ENCODE assay signal across 8 cellular contexts in genomic region chr17:64491034-64491860, GRCh38. TPM values are rescaled to one million over a fixed set of nuclear protein-coding genes. Genes with fewer than 3 reads are reported as not detected.
DNase-seq lines count a peak whose midpoint lies in the region; ATAC-seq and TF ChIP-seq lines count a peak whose summit lies in the region.

No MANE protein-coding gene starts in this region.

- no peaks in the 10 kb centered on the region for H3K9me3 ChIP-seq in heart right ventricle

- H3K36me3 Mint-ChIP-seq in activated T-cell treated with anti-CD3 and anti-CD28 coated beads, Interleukin-2, amount 50 U/mL, for 24 hours (ENCODE audit: low read depth), result peaks cover 87% of the 10 kb centered on the region

- H3K27ac ChIP-seq in heart right ventricle, result no peak overlapping the region

- H3K27me3 Mint-ChIP-seq in activated T-cell treated with anti-CD3 and anti-CD28 coated beads, Interleukin-2, amount 50 U/mL, for 24 hours, result no peaks in the 10 kb centered on the region

- TF ChIP-seq CTCF in heart right ventricle (IDR thresholded peaks at IDR 0.05), result peak in 8 of 9 donors; percentile 17 to 75 (median 53)

- H3K36me3 ChIP-seq in heart right ventricle, result peaks cover 0 to 75% (median 16%) of the 10 kb centered on the region in 9 donors

- intact Hi-C loops in heart right ventricle (cut with DNase I), result loop anchor here in 9 of 10 donors (2.0 to 10.0 kb wide), 8 partner anchors 69 to 186 kb away; no protein-coding TSS in a partner anchor

- H3K4me1 ChIP-seq in heart right ventricle, result peaks cover 0 to 29% (median 25%) of the 10 kb centered on the region in 9 donors

- H3K9me3 Mint-ChIP-seq in activated T-cell treated with anti-CD3 and anti-CD28 coated beads, Interleukin-2, amount 50 U/mL, for 24 hours, result no peaks in the 10 kb centered on the region

- no peak overlapping the region for H3K4me3 Mint-ChIP-seq in activated T-cell treated with anti-CD3 and anti-CD28 coated beads, Interleukin-2, amount 50 U/mL, for 24 hours

- DNase-seq in EL (peak; percentile 34), NCI-H226 (peak; percentile 17), heart right ventricle (peak in 1 of 2 donors; percentile 32), NCI-H2171 treated with DMSO at 0.1 percent for 48 hours (lab: John Stamatoyannopoulos, UW) (no peak)
- no peak for DNase-seq in activated T-cell treated with anti-CD3 and anti-CD28 coated beads, Interleukin-2, amount 50 U/mL, for 24 hours
- DNase-seq in stimulated activated CD8-positive, alpha-beta memory T cell treated with anti-CD3 and anti-CD28 coated beads, Interleukin-4, amount 100 ng/mL, for 48 hours, result peak; percentile 72

- H3K27ac Mint-ChIP-seq in activated T-cell treated with anti-CD3 and anti-CD28 coated beads, Interleukin-2, amount 50 U/mL, for 24 hours, result peak overlapping the region; percentile 24

- peaks cover 35% of the 10 kb centered on the region for H3K4me1 Mint-ChIP-seq in activated T-cell treated with anti-CD3 and anti-CD28 coated beads, Interleukin-2, amount 50 U/mL, for 24 hours (ENCODE audit: low read depth)

- ATAC-seq in heart right ventricle (peak in 3 of 8 donors; percentile 54 to 58 (median 55)), GM19023 (IDR thresholded peaks at IDR 0.05; ENCODE audit: unreplicated experiment) (no peak), HG03565 (IDR thresholded peaks at IDR 0.05; ENCODE audit: unreplicated experiment) (no peak)

- no peaks in the 10 kb centered on the region for H3K27me3 ChIP-seq in heart right ventricle

- no peak overlapping the region for H3K4me3 ChIP-seq in heart right ventricle

- WGBS in heart right ventricle, 2 donors, result 92 to 95% methylated on average over 13 of the region's 13 CpGs

RNA-seq across cellular contexts. Expression of gene POLG2, which starts 5.6 kb away (rescaled TPM):
- 10 to 100 TPM in 3 of 10 donors, 1 to 10 TPM in 7; 5.1 to 11.1 (median 6.5) TPM for total RNA-seq in heart right ventricle
- polyA plus RNA-seq in heart right ventricle, result 1 to 10 TPM; 4.8 to 7.2 TPM

RNA-seq across cellular contexts. Expression of gene DDX5, which starts 14.8 kb away (rescaled TPM):
- total RNA-seq in heart right ventricle, result 100 to 1,000 TPM; 301 to 474 (median 349) TPM
- polyA plus RNA-seq in heart right ventricle, result 100 to 1,000 TPM; 215 to 456 TPM

RNA-seq across cellular contexts. Expression of gene CEP95, which starts 15.5 kb away (rescaled TPM):
- total RNA-seq in heart right ventricle, result 10 to 100 TPM in 9 of 10 donors, 1 to 10 TPM in 1; 8.6 to 19.7 (median 14.6) TPM
- 10 to 100 TPM; 11.7 to 62.4 TPM for polyA plus RNA-seq in heart right ventricle

RNA-seq across cellular contexts. Expression of gene MILR1, which starts 42.3 kb away (rescaled TPM):
- 10 to 100 TPM in 1 of 10 donors, 1 to 10 TPM in 9; 1.0 to 13.3 (median 1.2) TPM for total RNA-seq in heart right ventricle
- 1 to 10 TPM; 1.5 to 3.3 TPM for polyA plus RNA-seq in heart right ventricle

Comparison
In these comparisons a context has a peak if more than half of its experiments do, and no peak if none do; other contexts are left out.
1. DNase-seq: peak in EL (single experiment), NCI-H226 (single experiment) and stimulated activated CD8-positive, alpha-beta memory T cell treated with anti-CD3 and anti-CD28 coated beads, Interleukin-4, amount 100 ng/mL, for 48 hours (single experiment); none in activated T-cell treated with anti-CD3 and anti-CD28 coated beads, Interleukin-2, amount 50 U/mL, for 24 hours (single experiment) and NCI-H2171 treated with DMSO at 0.1 percent for 48 hours (single experiment).